In genomic region chr12:113138826-113139225, GRCh38 we compare ENCODE assay signal across 20 cellular contexts. TPM values are rescaled to one million over a fixed set of nuclear protein-coding genes. Genes with fewer than 3 reads are reported as not detected.
"Had no signal": no experiment of that assay in that cellular context is flagged by ENCODE, and none has a peak within 500 bp of the region (broad histone marks: within the 10 kb centered on the region; RNA-seq: fewer than 3 reads in every experiment).

No MANE protein-coding gene starts in this region.

- H3K36me3 Mint-ChIP-seq: T-cell had no signal

- H3K4me1 Mint-ChIP-seq: neural crest cell had no signal

- H3K9me3 Mint-ChIP-seq: neural crest cell, T-cell had no signal

- H3K36me3 ChIP-seq: breast epithelium, gastroesophageal sphincter, ovary had no signal

- ATAC-seq: gastroesophageal sphincter, T-cell had no signal

- H3K4me3 ChIP-seq: breast epithelium, gastroesophageal sphincter, ovary had no signal

- H3K4me3 Mint-ChIP-seq: neural crest cell, T-cell had no signal

- H3K9me3 ChIP-seq: breast epithelium, gastroesophageal sphincter, ovary had no signal

- DNase-seq: activated CD4-positive, alpha-beta T cell treated with anti-CD3 and anti-CD28 coated beads for 1 hour; activated CD4-positive, alpha-beta T cell treated with anti-CD3 and anti-CD28 coated beads, Interleukin-2, amount 50 U/mL, for 4 hours; activated naive CD4-positive, alpha-beta T cell treated with Interleukin-2 at 50 U/mL for 16 hours; activated T-cell treated with anti-CD3 and anti-CD28 coated beads for 4 hours; cerebellar nuclear complex; dermis blood vessel endothelial cell; hippocampal formation; ovary; stimulated activated CD4-positive, alpha-beta T cell treated with anti-CD3 and anti-CD28 coated beads, Interleukin-2, amount 100 ng/mL, for 48 hours; stimulated activated naive CD4-positive, alpha-beta T cell; T-cell; T1000; trophoblast cell had no signal

- H3K27ac ChIP-seq: epithelial cell of prostate, gastroesophageal sphincter, ovary had no signal

- H3K27me3 ChIP-seq: ovary had no signal

- H3K27ac Mint-ChIP-seq: T-cell had no signal

RNA-seq across cellular contexts. Expression of gene RASAL1, which starts 3.3 kb away (rescaled TPM):
- total RNA-seq: aorta, mesenteric fat pad, neural crest cell had no signal
- polyA plus RNA-seq: aorta had no signal

RNA-seq across cellular contexts. Expression of gene CFAP73, which starts 10.7 kb away (rescaled TPM):
- total RNA-seq: aorta, dermis blood vessel endothelial cell, gastroesophageal sphincter, mesenteric fat pad, neural crest cell had no signal
- polyA plus RNA-seq: keratinocyte had no signal
